Comparison of ENCODE assay signal across 1 cellular context in genomic region chr2:234500394-234501006, GRCh38.
TF ChIP-seq lines count a peak whose summit lies in the region.

No MANE protein-coding gene starts in this region.

TF ChIP-seq in A549, 52 proteins besides CTCF, POLR2A, EP300 and RAD21:
- TF ChIP-seq MAX (IDR thresholded peaks at IDR 0.05) (0 out of 2 replicates have a peak, but pooled peaks have one; percentile 32), SMC3 (IDR thresholded peaks at IDR 0.05) (peak; percentile 97), TP53 (CRISPR knock-in tag; IDR thresholded peaks at IDR 0.05) (no peak)
